Comparison of ENCODE assay signal across 1 cellular context in genomic region chr5:160249570-160249969, GRCh38.
TF ChIP-seq lines count a peak whose summit lies in the region.

No MANE protein-coding gene starts in this region.

TF ChIP-seq in HEK293, 187 proteins besides CTCF, POLR2A, EP300 and RAD21 (continued from another document):
- TF ChIP-seq ZNF202 (tag by site-specific recombination; IDR thresholded peaks at IDR 0.05; ENCODE audit: borderline replicate concordance), result peak; percentile 85; the same call in 1 of the 2 replicates
- peak; percentile 82 for TF ChIP-seq ZBTB11 (tag by site-specific recombination; conservative IDR thresholded peaks at IDR 0.05; ENCODE audit: low read depth)
- peak; percentile 34; the same call in 1 of the 2 replicates for TF ChIP-seq OVOL3 (tag by site-specific recombination; IDR thresholded peaks at IDR 0.05)
- TF ChIP-seq ZNF121 (tag by site-specific recombination; IDR thresholded peaks at IDR 0.05), result peak; percentile 55; the same call in 1 of the 2 replicates
- peak; percentile 96 for TF ChIP-seq ZNF394 (tag by site-specific recombination; IDR thresholded peaks at IDR 0.05; ENCODE audit: borderline replicate concordance)
- peak; percentile 35; the same call in 1 of the 2 replicates for TF ChIP-seq ZNF654 (tag by site-specific recombination; IDR thresholded peaks at IDR 0.05; ENCODE audit: low read depth)
- TF ChIP-seq ZNF140 (tag by site-specific recombination; IDR thresholded peaks at IDR 0.05), result peak; percentile 89
- peak; percentile 94 for TF ChIP-seq ZNF518A (tag by site-specific recombination; conservative IDR thresholded peaks at IDR 0.05; ENCODE audit: low read depth)
- peak; percentile 82 for TF ChIP-seq ZBTB8A (tag by site-specific recombination; IDR thresholded peaks at IDR 0.05)
- TF ChIP-seq ZNF555 (tag by site-specific recombination; conservative IDR thresholded peaks at IDR 0.05), result peak; percentile 94
- peak; percentile 74; the same call in 1 of the 2 replicates for TF ChIP-seq AEBP2 (tag by site-specific recombination; IDR thresholded peaks at IDR 0.05; ENCODE audit: borderline replicate concordance)
- peak; percentile 62 for TF ChIP-seq ZNF664 (tag by site-specific recombination; IDR thresholded peaks at IDR 0.05)
- peak; percentile 83 for TF ChIP-seq ZNF623 (tag by site-specific recombination; IDR thresholded peaks at IDR 0.05)
- peak; percentile 67; the same call in 1 of the 2 replicates for TF ChIP-seq ZNF560 (tag by site-specific recombination; IDR thresholded peaks at IDR 0.05; ENCODE audit: borderline replicate concordance)
- peak; percentile 78 for TF ChIP-seq REST (tag by site-specific recombination; IDR thresholded peaks at IDR 0.05)
- 0 out of 2 replicates have a peak, but pooled peaks have one; percentile 36 for TF ChIP-seq ZNF19 (tag by site-specific recombination; IDR thresholded peaks at IDR 0.05; ENCODE audit: low read depth)
- TF ChIP-seq ZXDB (tag by site-specific recombination; IDR thresholded peaks at IDR 0.05), result peak; percentile 79
- TF ChIP-seq ZNF501 (tag by site-specific recombination; IDR thresholded peaks at IDR 0.05), result peak; percentile 57; the same call in 1 of the 2 replicates
- TF ChIP-seq KLF7 (tag by site-specific recombination; IDR thresholded peaks at IDR 0.05; ENCODE audit: borderline replicate concordance), result peak; percentile 18; the same call in 1 of the 2 replicates
- peak; percentile 70; the same call in 1 of the 2 replicates for TF ChIP-seq ZNF558 (tag by site-specific recombination; IDR thresholded peaks at IDR 0.05)
- peak; percentile 35; the same call in 1 of the 2 replicates for TF ChIP-seq ZNF404 (tag by site-specific recombination; IDR thresholded peaks at IDR 0.05)
- 0 out of 2 replicates have a peak, but pooled peaks have one; percentile 41 for TF ChIP-seq ZNF580 (tag by site-specific recombination; IDR thresholded peaks at IDR 0.05)
TF ChIP-seq in HEK293: peak in this region for 34; not testable (repeated sequence) for 153.
